8 cellular contexts compared by ENCODE assay signal in the genomic region with DNA sequence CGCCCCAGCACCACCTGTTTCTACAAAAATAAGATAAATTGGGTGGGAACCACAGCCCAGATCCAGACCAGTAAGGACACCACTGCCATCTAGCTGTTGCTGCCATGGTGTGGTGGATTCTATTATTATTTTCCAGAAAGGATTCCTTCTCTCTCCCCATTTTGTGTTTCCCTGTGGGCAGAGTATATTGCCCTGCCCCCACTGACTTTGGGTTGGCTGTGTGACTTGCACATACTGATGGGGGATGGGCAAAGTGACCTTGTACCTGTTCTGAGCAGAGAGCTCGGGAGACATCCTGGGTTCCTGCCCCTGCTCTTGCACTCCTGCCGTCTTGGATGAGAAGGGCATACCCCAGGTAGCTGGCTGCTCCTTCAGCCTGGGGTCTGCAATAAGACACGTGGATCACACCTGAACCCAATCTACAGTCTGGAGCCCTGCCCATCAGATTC. TPM values are rescaled to one million over a fixed set of nuclear protein-coding genes. Genes with fewer than 3 reads are reported as not detected.
A peak's percentile ranks its signal among the peaks of the same experiment; 100 is the strongest.
DNase-seq lines count a peak whose midpoint lies in the region; ATAC-seq and TF ChIP-seq lines count a peak whose summit lies in the region.

No MANE protein-coding gene starts in this region.

- CTCF ChIA-PET in GM10248 (lab: Yijun Ruan, JAX) = interaction anchor here (0.9 to 2.0 kb wide), 9 partner anchors 8 to 205 kb away, joined by 3 to 7 read pairs (median 4); no protein-coding TSS in a partner anchor
- CTCF ChIA-PET in CD8-positive, alpha-beta memory T cell (lab: Charles Lee) = interaction anchor here (0.8 kb wide), 1 partner anchor 8 kb away, joined by 3 read pairs; no protein-coding TSS in a partner anchor

- H2BK12ac ChIP-seq in neuronal stem cell (ENCODE audit: low read length) = no peak overlapping the region

- no peak overlapping the region for H2BK5ac ChIP-seq in neuronal stem cell (ENCODE audit: low read length)

- H2AK5ac ChIP-seq in neuronal stem cell (ENCODE audit: low read depth, low read length) = no peak overlapping the region

- no peak overlapping the region for H3K4me3 Mint-ChIP-seq in stimulated activated memory B cell treated with anti-CD40 and anti-IgM and Interleukin-4, amounts not matched to agents 10 μg/mL and 1 μg/mL and 100 μg/mL, for 72 hours
- H3K4me3 Mint-ChIP-seq in CD8-positive, alpha-beta memory T cell = no peak overlapping the region

- no peak overlapping the region for H2AFZ ChIP-seq in neuronal stem cell (ENCODE audit: low read length)

- ATAC-seq in stimulated activated memory B cell treated with anti-CD40 and anti-IgM and Interleukin-4, amounts not matched to agents 10 μg/mL and 1 μg/mL and 100 μg/mL, for 72 hours = no peak

- no peaks in the 10 kb centered on the region for H3K79me1 ChIP-seq in neuronal stem cell (ENCODE audit: low read depth, low read length)

- peak; percentile 26 for TF ChIP-seq CTCF in GM10248 (IDR thresholded peaks at IDR 0.05; ENCODE audit: control extremely low read depth, extremely low read depth, low read depth, missing control alignments)

- no peak overlapping the region for H3K4me3 ChIP-seq in neuronal stem cell (ENCODE audit: low read length in 2 of 2)
- no peak overlapping the region for H3K4me3 ChIP-seq in CD8-positive, alpha-beta memory T cell (ENCODE audit: low read length)

- H3K4ac ChIP-seq in neuronal stem cell (ENCODE audit: low read length) = no peak overlapping the region

- no peaks in the 10 kb centered on the region for H3K9me3 Mint-ChIP-seq in stimulated activated memory B cell treated with anti-CD40 and anti-IgM and Interleukin-4, amounts not matched to agents 10 μg/mL and 1 μg/mL and 100 μg/mL, for 72 hours
- H3K9me3 Mint-ChIP-seq in CD8-positive, alpha-beta memory T cell = no peaks in the 10 kb centered on the region

- H3K9ac ChIP-seq in neuronal stem cell (ENCODE audit: low read depth, low read length, poor library complexity) = no peak overlapping the region

- DNase-seq in AG08396 (ENCODE audit: low spot score) = peak; percentile 29
- DNase-seq in GM10248 (ENCODE audit: extremely low spot score) = no peak
- peak; percentile 45 for DNase-seq in OCI-M1 (lab: John Stamatoyannopoulos, UW)
- peak; percentile 18 for DNase-seq in fibroblast of peridontal ligament (ENCODE audit: extremely low read depth)
- no peak for DNase-seq in neuronal stem cell (ENCODE audit: low spot score)
- no peak for DNase-seq in DMS153 treated with DMSO at 0.1 percent for 48 hours (lab: John Stamatoyannopoulos, UW; ENCODE audit: unreplicated experiment)
- DNase-seq in CD8-positive, alpha-beta memory T cell = no peak

- no peak overlapping the region for H4K8ac ChIP-seq in neuronal stem cell (ENCODE audit: low read depth, low read length)

- no peak overlapping the region for H2BK120ac ChIP-seq in neuronal stem cell (ENCODE audit: low read depth, low read length)

- H3K4me1 ChIP-seq in neuronal stem cell (ENCODE audit: control insufficient read depth in 2 of 2, insufficient read depth in 1 of 2, low read depth in 1 of 2, low read length in 2 of 2) = no peaks in the 10 kb centered on the region
- no peaks in the 10 kb centered on the region for H3K4me1 ChIP-seq in CD8-positive, alpha-beta memory T cell (ENCODE audit: insufficient read depth, low read length)

- no peak overlapping the region for H4K91ac ChIP-seq in neuronal stem cell (ENCODE audit: low read depth, low read length, poor library complexity)

- no peaks in the 10 kb centered on the region for H3K36me3 ChIP-seq in neuronal stem cell (replicated peaks in 1 of 2; ENCODE audit: control insufficient read depth in 2 of 2, insufficient read depth in 2 of 2, low read length in 2 of 2)
- no peaks in the 10 kb centered on the region for H3K36me3 ChIP-seq in CD8-positive, alpha-beta memory T cell (ENCODE audit: insufficient read depth, low read length)

- H3K23ac ChIP-seq in neuronal stem cell (ENCODE audit: low read depth, low read length, poor library complexity) = no peak overlapping the region

- no peak overlapping the region for H3K4me2 ChIP-seq in neuronal stem cell (ENCODE audit: insufficient read depth, low read length, poor library complexity, severe bottlenecking)

- no peaks in the 10 kb centered on the region for H3K27me3 Mint-ChIP-seq in stimulated activated memory B cell treated with anti-CD40 and anti-IgM and Interleukin-4, amounts not matched to agents 10 μg/mL and 1 μg/mL and 100 μg/mL, for 72 hours
- H3K27me3 Mint-ChIP-seq in CD8-positive, alpha-beta memory T cell = no peaks in the 10 kb centered on the region

- H3K18ac ChIP-seq in neuronal stem cell (ENCODE audit: low read length) = no peak overlapping the region

- H3K9me3 ChIP-seq in neuronal stem cell (replicated peaks in 1 of 2; ENCODE audit: control insufficient read depth in 2 of 2, insufficient read depth in 1 of 2, low read depth in 1 of 2, low read length in 2 of 2) = no peaks in the 10 kb centered on the region
- no peaks in the 10 kb centered on the region for H3K9me3 ChIP-seq in CD8-positive, alpha-beta memory T cell (ENCODE audit: low read length)

- H3K4me1 Mint-ChIP-seq in stimulated activated memory B cell treated with anti-CD40 and anti-IgM and Interleukin-4, amounts not matched to agents 10 μg/mL and 1 μg/mL and 100 μg/mL, for 72 hours = no peaks in the 10 kb centered on the region
- H3K4me1 Mint-ChIP-seq in CD8-positive, alpha-beta memory T cell = no peaks in the 10 kb centered on the region

- no peak overlapping the region for H3K27ac Mint-ChIP-seq in stimulated activated memory B cell treated with anti-CD40 and anti-IgM and Interleukin-4, amounts not matched to agents 10 μg/mL and 1 μg/mL and 100 μg/mL, for 72 hours
- no peak overlapping the region for H3K27ac Mint-ChIP-seq in CD8-positive, alpha-beta memory T cell

- no CpG with 5 or more reads among the region's 4 CpGs for WGBS in neuronal stem cell (ENCODE audit: extremely low coverage in 2 of 2, insufficient read length in 2 of 2, insufficient replicate concordance in 1 of 2), 2 donors

- H3K27me3 ChIP-seq in neuronal stem cell (ENCODE audit: control insufficient read depth in 3 of 3, insufficient read depth in 3 of 3, low read depth in 1 of 3, low read length in 3 of 3) = no peaks in the 10 kb centered on the region
- H3K27me3 ChIP-seq in CD8-positive, alpha-beta memory T cell (ENCODE audit: insufficient read depth, low read length, poor library complexity, severe bottlenecking) = no peaks in the 10 kb centered on the region

- H3K14ac ChIP-seq in neuronal stem cell (ENCODE audit: low read length) = no peak overlapping the region

- no peak overlapping the region for H2BK15ac ChIP-seq in neuronal stem cell (ENCODE audit: low read length)

- POLR2A ChIA-PET in GM10248 (lab: Yijun Ruan, JAX) = no interaction called here
- POLR2A ChIA-PET in CD8-positive, alpha-beta memory T cell (lab: Charles Lee) = no interaction called here

- H3K27ac ChIP-seq in neuronal stem cell (replicated peaks; ENCODE audit: low read length) = no peak overlapping the region
- H3K27ac ChIP-seq in CD8-positive, alpha-beta memory T cell (ENCODE audit: low read depth, low read length) = no peak overlapping the region

- H3K36me3 Mint-ChIP-seq in stimulated activated memory B cell treated with anti-CD40 and anti-IgM and Interleukin-4, amounts not matched to agents 10 μg/mL and 1 μg/mL and 100 μg/mL, for 72 hours = no peaks in the 10 kb centered on the region
- H3K36me3 Mint-ChIP-seq in CD8-positive, alpha-beta memory T cell = no peaks in the 10 kb centered on the region

RNA-seq across cellular contexts. Expression of gene MOAP1, which starts 24.3 kb away (rescaled TPM):
- 18.5 TPM for polyA plus RNA-seq in neuronal stem cell (2013, experiment 1 of 2)
- polyA plus RNA-seq in neuronal stem cell (2013, experiment 2 of 2) = 17.9 TPM
- 10 to 100 TPM; 16.7 to 17.4 TPM for total RNA-seq in CD8-positive, alpha-beta memory T cell
- 67.4 TPM for polyA plus RNA-seq in CD8-positive, alpha-beta memory T cell

RNA-seq across cellular contexts. Expression of gene LYSET, which starts 24.7 kb away (rescaled TPM):
- polyA plus RNA-seq in neuronal stem cell (2013, experiment 1 of 2) = 34.4 TPM
- polyA plus RNA-seq in neuronal stem cell (2013, experiment 2 of 2) = 34.8 TPM
- total RNA-seq in CD8-positive, alpha-beta memory T cell = 10 to 100 TPM; 19.3 to 20.5 TPM
- polyA plus RNA-seq in CD8-positive, alpha-beta memory T cell = 37.9 TPM

RNA-seq across cellular contexts. Expression of gene ITPK1, which starts 44.7 kb away (rescaled TPM):
- 22.2 TPM for polyA plus RNA-seq in neuronal stem cell (2013, experiment 1 of 2)
- 24.0 TPM for polyA plus RNA-seq in neuronal stem cell (2013, experiment 2 of 2)
- 10 to 100 TPM; 66.1 to 75.1 TPM for total RNA-seq in CD8-positive, alpha-beta memory T cell
- polyA plus RNA-seq in CD8-positive, alpha-beta memory T cell = 40.4 TPM

RNA-seq across cellular contexts. Expression of gene GON7, which starts 46.5 kb away (rescaled TPM):
- 10.9 TPM for polyA plus RNA-seq in neuronal stem cell (2013, experiment 1 of 2)
- 10.5 TPM for polyA plus RNA-seq in neuronal stem cell (2013, experiment 2 of 2)
- total RNA-seq in CD8-positive, alpha-beta memory T cell = 10 to 100 TPM; 19.7 to 19.8 TPM
- polyA plus RNA-seq in CD8-positive, alpha-beta memory T cell = 24.2 TPM

RNA-seq across cellular contexts. Expression of gene UBR7, which starts 46.7 kb away (rescaled TPM):
- 22.6 TPM for polyA plus RNA-seq in neuronal stem cell (2013, experiment 1 of 2)
- polyA plus RNA-seq in neuronal stem cell (2013, experiment 2 of 2) = 22.2 TPM
- total RNA-seq in CD8-positive, alpha-beta memory T cell = 10 to 100 TPM; 39.4 to 42.3 TPM
- 31.7 TPM for polyA plus RNA-seq in CD8-positive, alpha-beta memory T cell

Comparison
In these comparisons a context has a peak if more than half of its experiments do, and no peak if none do; other contexts are left out.
1. DNase-seq: peak in AG08396 (single experiment), OCI-M1 (single experiment) and fibroblast of peridontal ligament (single experiment); none in GM10248 (single experiment), neuronal stem cell (single experiment), DMS153 treated with DMSO at 0.1 percent for 48 hours (single experiment) and CD8-positive, alpha-beta memory T cell (0 of 5).